ENCODE assay signal across 36 cellular contexts in the genomic region with DNA sequence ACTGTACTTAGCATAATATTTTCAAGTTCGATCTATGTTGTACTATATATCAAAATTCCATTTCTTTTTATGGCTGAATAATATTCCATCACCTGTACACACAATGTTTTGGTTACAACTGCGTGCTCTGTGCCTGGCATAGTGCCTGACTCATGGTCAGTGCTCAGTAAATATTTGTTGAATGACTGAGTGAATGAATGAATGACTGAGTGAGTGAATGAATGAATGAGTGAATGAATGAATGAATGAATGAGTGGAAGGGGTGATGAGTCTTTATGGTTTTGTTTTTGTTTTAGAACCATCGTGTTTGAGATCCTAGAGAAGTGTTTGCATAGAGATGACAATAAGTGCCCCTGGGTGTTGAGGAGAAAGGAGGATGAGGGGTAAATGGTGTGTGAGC.
"Had no signal": no experiment of that assay in that cellular context is flagged by ENCODE, and none has a peak within 500 bp of the region (broad histone marks: within the 10 kb centered on the region; RNA-seq: fewer than 3 reads in every experiment).

No MANE protein-coding gene starts in this region.

- H3K27me3 ChIP-seq: adrenal gland, ascending aorta, cardiac muscle cell had no signal

- H3K4me1 Mint-ChIP-seq: activated B cell treated with CpG ODN at 0.5 μM for 24 hours; activated CD4-positive, alpha-beta T cell treated with anti-CD3 and anti-CD28 coated beads, Interleukin-2, amount 10 ng/mL, durations not matched to agents 24 days and 14 days; activated naive CD8-positive, alpha-beta T cell treated with anti-CD3 and anti-CD28 coated beads for 36 hours; central memory CD8-positive, alpha-beta T cell; T-cell had no signal

- H3K36me3 ChIP-seq: adrenal gland, ascending aorta, cardiac muscle cell had no signal

- H3K27me3 Mint-ChIP-seq: activated CD4-positive, alpha-beta memory T cell treated with anti-CD3 and anti-CD28 coated beads for 36 hours; activated naive CD8-positive, alpha-beta T cell treated with anti-CD3 and anti-CD28 coated beads for 36 hours; activated T-helper 17 cell treated with anti-CD3 and anti-CD28 coated beads, Interleukin-2, amount 50 U/mL, for 72 hours had no signal

- H3K27ac Mint-ChIP-seq: activated B cell treated with CpG ODN at 0.5 μM for 24 hours; activated CD4-positive, alpha-beta memory T cell treated with anti-CD3 and anti-CD28 coated beads for 36 hours; activated CD4-positive, alpha-beta T cell treated with anti-CD3 and anti-CD28 coated beads, Interleukin-2, amount 10 ng/mL, durations not matched to agents 24 days and 14 days; activated CD8-positive, alpha-beta T cell treated with anti-CD3 and anti-CD28 coated beads for 36 hours; activated naive CD4-positive, alpha-beta T cell treated with anti-CD3 and anti-CD28 coated beads for 36 hours; activated naive CD8-positive, alpha-beta T cell treated with anti-CD3 and anti-CD28 coated beads for 36 hours; activated T-cell treated with anti-CD3 and anti-CD28 coated beads, Interleukin-2, amount 50 U/mL, for 24 hours; activated T-helper 1 cell treated with anti-CD3 and anti-CD28 coated beads, Interleukin-12 subunit alpha, Interleukin-12 subunit beta, Interleukin-2, Interleukin-4 antibody, amounts not matched to agents 30 ng/mL and 10 ng/mL and 1 ng/mL, durations not matched to agents 14 hours and 24 hours and 36 hours; activated T-helper 17 cell treated with anti-CD3 and anti-CD28 coated beads, Interleukin-2, amount 50 U/mL, for 72 hours; T-cell; T-helper 2 cell treated with Interferon-gamma antibody and Interleukin-4, amounts not matched to agents 5 μg/mL and 100 μg/mL, for 36 hours had no signal

- H3K4me3 ChIP-seq: adrenal gland, ascending aorta, cardiac muscle cell had no signal

- H3K4me1 ChIP-seq: adrenal gland, ascending aorta had no signal

- FAIRE-seq: bronchial epithelial cell, TTC549 had no signal

- H3K4me3 Mint-ChIP-seq: activated B cell treated with CpG ODN at 0.5 μM for 24 hours; activated CD4-positive, alpha-beta memory T cell treated with anti-CD3 and anti-CD28 coated beads for 36 hours; activated CD4-positive, alpha-beta T cell treated with anti-CD3 and anti-CD28 coated beads, Interleukin-2, amount 10 ng/mL, durations not matched to agents 24 days and 14 days; activated CD8-positive, alpha-beta T cell treated with anti-CD3 and anti-CD28 coated beads for 36 hours; activated naive CD4-positive, alpha-beta T cell treated with anti-CD3 and anti-CD28 coated beads for 36 hours; activated naive CD8-positive, alpha-beta T cell treated with anti-CD3 and anti-CD28 coated beads for 36 hours; activated T-cell treated with anti-CD3 and anti-CD28 coated beads, Interleukin-2, amount 50 U/mL, for 24 hours; activated T-helper 1 cell treated with anti-CD3 and anti-CD28 coated beads, Interleukin-12 subunit alpha, Interleukin-12 subunit beta, Interleukin-2, Interleukin-4 antibody, amounts not matched to agents 30 ng/mL and 10 ng/mL and 1 ng/mL, durations not matched to agents 14 hours and 24 hours and 36 hours; activated T-helper 17 cell treated with anti-CD3 and anti-CD28 coated beads, Interleukin-2, amount 50 U/mL, for 72 hours; brain; central memory CD8-positive, alpha-beta T cell; T-cell; T-helper 2 cell treated with Interferon-gamma antibody and Interleukin-4, amounts not matched to agents 5 μg/mL and 100 μg/mL, for 36 hours had no signal

- DNase-seq: activated B cell treated with CpG ODN at 0.5 μM for 24 hours; activated CD4-positive, alpha-beta memory T cell treated with anti-CD3 and anti-CD28 coated beads for 36 hours; activated CD4-positive, alpha-beta T cell treated with anti-CD3 and anti-CD28 coated beads for 4 hours; activated CD4-positive, alpha-beta T cell treated with anti-CD3 and anti-CD28 coated beads, Interleukin-2, amount 10 ng/mL, durations not matched to agents 24 days and 14 days; activated CD4-positive, alpha-beta T cell treated with anti-CD3 and anti-CD28 coated beads, Interleukin-2, amount 50 U/mL, for 1 hour; activated CD4-positive, alpha-beta T cell treated with anti-CD3 and anti-CD28 coated beads, Interleukin-2, amount 50 U/mL, for 4 hours; activated CD4-positive, CD25-positive, alpha-beta regulatory T cell treated with anti-CD3 and anti-CD28 coated beads, Interleukin-2, amount 50 U/mL, for 72 hours; activated CD8-positive, alpha-beta memory T cell treated with anti-CD3 and anti-CD28 coated beads, Interleukin-2, amount 50 U/mL, for 4 hours; activated CD8-positive, alpha-beta T cell treated with anti-CD3 and anti-CD28 coated beads for 36 hours; activated effector memory CD4-positive, alpha-beta T cell treated with anti-CD3 and anti-CD28 coated beads, Interleukin-2, amount 50 U/mL, for 16 hours; activated gamma-delta T cell treated with Interleukin-2 at 50 U/mL for 16 hours; activated naive CD4-positive, alpha-beta T cell; activated naive CD4-positive, alpha-beta T cell treated with anti-CD3 and anti-CD28 coated beads for 36 hours; activated naive CD4-positive, alpha-beta T cell treated with anti-CD3 and anti-CD28 coated beads, Interleukin-2, amount 50 U/mL, for 16 hours; activated naive CD8-positive, alpha-beta T cell treated with anti-CD3 and anti-CD28 coated beads for 36 hours; activated T-cell treated with anti-CD3 and anti-CD28 coated beads, Interleukin-2, amount 50 U/mL, for 24 hours; activated T-cell treated with anti-CD3 and anti-CD28 coated beads, Interleukin-2, amount 50 U/mL, for 48 hours; adrenal gland; amygdala; anterior cingulate cortex; caudate nucleus; cerebellar nuclear complex; T-cell; T-helper 2 cell; T-helper 9 cell had no signal

- H3K9me3 ChIP-seq: adrenal gland, ascending aorta had no signal

- ATAC-seq: activated CD8-positive, alpha-beta T cell treated with anti-CD3 and anti-CD28 coated beads for 36 hours; activated naive CD4-positive, alpha-beta T cell treated with anti-CD3 and anti-CD28 coated beads, Interleukin-2, amount 50 U/mL, for 72 hours; activated T-helper 17 cell treated with anti-CD3 and anti-CD28 coated beads, Interleukin-2, amount 50 U/mL, for 72 hours; T-cell had no signal

- H3K36me3 Mint-ChIP-seq: activated CD4-positive, alpha-beta memory T cell treated with anti-CD3 and anti-CD28 coated beads for 36 hours; activated naive CD4-positive, alpha-beta T cell treated with anti-CD3 and anti-CD28 coated beads, Interleukin-2, amount 50 U/mL, for 72 hours; activated naive CD8-positive, alpha-beta T cell treated with anti-CD3 and anti-CD28 coated beads for 36 hours; brain; T-cell had no signal

- H3K27ac ChIP-seq: adrenal gland, ascending aorta, cardiac muscle cell, VCaP had no signal

- H3K9me3 Mint-ChIP-seq: activated B cell treated with CpG ODN at 0.5 μM for 24 hours; activated CD4-positive, alpha-beta memory T cell treated with anti-CD3 and anti-CD28 coated beads for 36 hours; activated CD8-positive, alpha-beta T cell treated with anti-CD3 and anti-CD28 coated beads for 36 hours; activated naive CD4-positive, alpha-beta T cell treated with anti-CD3 and anti-CD28 coated beads for 36 hours; activated naive CD8-positive, alpha-beta T cell treated with anti-CD3 and anti-CD28 coated beads for 36 hours; activated T-cell treated with anti-CD3 and anti-CD28 coated beads, Interleukin-2, amount 50 U/mL, for 24 hours; activated T-helper 17 cell treated with anti-CD3 and anti-CD28 coated beads, Interleukin-2, amount 50 U/mL, for 72 hours; central memory CD8-positive, alpha-beta T cell; T-cell had no signal
